ENCODE assay signal across 9 cellular contexts in genomic region chr20:49381558-49382493, GRCh38.
DNase-seq lines count a peak whose midpoint lies in the region; ATAC-seq, FAIRE-seq and TF ChIP-seq lines count a peak whose summit lies in the region.
"Had no signal": no experiment of that assay in that cellular context is flagged by ENCODE, and none has a peak within 500 bp of the region (broad histone marks: within the 10 kb centered on the region; RNA-seq: fewer than 3 reads in every experiment).

No MANE protein-coding gene starts in this region.

- no peak overlapping the region for H3K27ac ChIP-seq in astrocyte (ENCODE audit: low read depth, low read length)
- H3K27ac ChIP-seq in tibial nerve = peak overlapping the region in 1 of 4 donors; percentile 27

- H4K20me1 ChIP-seq in astrocyte (ENCODE audit: insufficient read depth, low read length) = no peaks in the 10 kb centered on the region

- WGBS in tibial nerve, 2 donors = 50 to 52% methylated on average over 14 of the region's 14 CpGs

- no peak for ATAC-seq in GM19455 (IDR thresholded peaks at IDR 0.05; ENCODE audit: unreplicated experiment)
- no peak for ATAC-seq in GM18907 (IDR thresholded peaks at IDR 0.05; ENCODE audit: unreplicated experiment)

- H3K4me2 ChIP-seq in astrocyte (ENCODE audit: low read length) = no peak overlapping the region

- H3K4me1 Mint-ChIP-seq in astrocyte (ENCODE audit: low read depth, unreplicated experiment) = no peaks in the 10 kb centered on the region

- H3K9me3 ChIP-seq in MG63 = no peaks in the 10 kb centered on the region
- H3K9me3 ChIP-seq in astrocyte (ENCODE audit: insufficient read depth, low read depth, low read length) = no peaks in the 10 kb centered on the region
- H3K9me3 ChIP-seq in tibial nerve = no peaks in the 10 kb centered on the region

- H3K27me3 ChIP-seq in MG63 = no peaks in the 10 kb centered on the region
- peaks cover 17% of the 10 kb centered on the region for H3K27me3 ChIP-seq in astrocyte (ENCODE audit: insufficient read depth, low read length)
- H3K27me3 ChIP-seq in tibial nerve = peaks cover 0 to 7% of the 10 kb centered on the region in 2 donors

- no peak for TF ChIP-seq POLR2A in tibial nerve (IDR thresholded peaks at IDR 0.05)

- H3K4me1 ChIP-seq in astrocyte (ENCODE audit: insufficient read depth, low read length) = no peaks in the 10 kb centered on the region
- H3K4me1 ChIP-seq in tibial nerve = peaks cover 0 to 30% (median 0%) of the 10 kb centered on the region in 4 donors

- TF ChIP-seq CTCF in astrocyte (IDR thresholded peaks at IDR 0.05; ENCODE audit: insufficient read depth, low read depth, low read length) = no peak
- TF ChIP-seq CTCF in tibial nerve (IDR thresholded peaks at IDR 0.05) = no peak

- H3K4me3 Mint-ChIP-seq in astrocyte (ENCODE audit: unreplicated experiment) = no peak overlapping the region

- H3K9ac ChIP-seq in astrocyte (ENCODE audit: low read length) = no peak overlapping the region

- peaks cover 2% of the 10 kb centered on the region for H3K36me3 Mint-ChIP-seq in astrocyte (ENCODE audit: low read depth, unreplicated experiment)

- H2AFZ ChIP-seq in astrocyte (ENCODE audit: low read depth, low read length) = no peak overlapping the region

- peaks cover 26% of the 10 kb centered on the region for H3K27me3 Mint-ChIP-seq in astrocyte (ENCODE audit: low read depth, unreplicated experiment)

- peak in 1 of 2 donors; percentile 59 for TF ChIP-seq EP300 in tibial nerve (IDR thresholded peaks at IDR 0.05)

- H3K79me2 ChIP-seq in astrocyte (ENCODE audit: insufficient read depth, low read length) = no peaks in the 10 kb centered on the region

- H3K4me3 ChIP-seq in MG63 = no peak overlapping the region
- no peak overlapping the region for H3K4me3 ChIP-seq in astrocyte (ENCODE audit: insufficient read depth, low read depth, low read length)
- no peak overlapping the region for H3K4me3 ChIP-seq in tibial nerve

- FAIRE-seq in astrocyte (lab: Jason Lieb, UNC) = no peak
- FAIRE-seq: colon had no signal

- H3K9me3 Mint-ChIP-seq in astrocyte (ENCODE audit: unreplicated experiment) = no peaks in the 10 kb centered on the region

- DNase-seq in MG63 (peak; percentile 96), astrocyte (ENCODE audit: low read depth) (peak; percentile 49), hippocampal formation (lab: John Stamatoyannopoulos, UW) (peak; percentile 20 to 48), tibial nerve (ENCODE audit: low spot score in 2 of 2) (peak; percentile 73 to 79), NCI-H82 (lab: John Stamatoyannopoulos, UW) (no peak), SIG-M5 treated with dmso at 0.1 percent for 504 hours (lab: John Stamatoyannopoulos, UW; ENCODE audit: unreplicated experiment) (no peak)

- H3K27ac Mint-ChIP-seq in astrocyte (ENCODE audit: unreplicated experiment) = no peak overlapping the region

- peaks cover 21% of the 10 kb centered on the region for H3K36me3 ChIP-seq in MG63
- no peaks in the 10 kb centered on the region for H3K36me3 ChIP-seq in astrocyte (ENCODE audit: insufficient read depth, low read length)
- no peaks in the 10 kb centered on the region for H3K36me3 ChIP-seq in tibial nerve

Comparison
In these comparisons a context has a peak if more than half of its experiments do, and no peak if none do; other contexts are left out.
1. DNase-seq: peak in MG63 (single experiment), astrocyte (single experiment), hippocampal formation (2 of 2) and tibial nerve (2 of 2); none in NCI-H82 (single experiment) and SIG-M5 treated with dmso at 0.1 percent for 504 hours (single experiment).